In the genomic region with DNA sequence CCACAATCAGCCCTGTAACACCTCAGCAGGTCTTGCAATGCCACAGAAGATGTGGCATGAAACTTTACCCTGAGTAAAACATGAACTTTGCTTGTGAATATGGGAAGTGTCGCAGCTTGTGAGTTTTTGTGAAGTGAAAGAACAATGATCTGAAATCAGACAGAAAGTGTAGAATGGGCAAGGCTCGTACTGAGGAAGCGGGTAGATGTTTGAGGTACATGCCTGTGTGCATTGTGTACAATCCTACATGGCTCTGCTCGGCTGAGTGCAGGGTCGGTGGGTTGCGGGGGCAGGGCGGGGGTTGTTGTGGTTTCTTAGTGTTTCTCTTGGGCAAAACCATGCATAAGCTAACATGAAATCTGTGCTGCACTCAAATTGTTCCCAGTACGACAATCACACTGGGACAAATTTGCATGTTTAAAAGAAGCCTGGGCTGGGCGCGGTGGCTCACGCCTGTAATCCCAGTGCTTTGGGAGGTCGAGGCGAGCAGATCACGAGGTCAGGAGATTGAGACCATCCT, we compare ENCODE assay signal across 32 cellular contexts. TPM values are rescaled to one million over a fixed set of nuclear protein-coding genes. Genes with fewer than 3 reads are reported as not detected.
"Had no signal": no experiment of that assay in that cellular context is flagged by ENCODE, and none has a peak within 500 bp of the region (broad histone marks: within the 10 kb centered on the region; RNA-seq: fewer than 3 reads in every experiment).

No MANE protein-coding gene starts in this region.

- H3K9ac ChIP-seq: neural progenitor cell had no signal

- H2AFZ ChIP-seq: hepatocyte, neural progenitor cell had no signal

- H3K27ac ChIP-seq: gastrocnemius medialis, heart left ventricle, hepatocyte, left lung, neural progenitor cell, prostate gland, right atrium auricular region, thoracic aorta, tibial nerve, upper lobe of right lung, uterus had no signal

- H3K79me2 ChIP-seq: hepatocyte had no signal

- H3K9me3 ChIP-seq: gastrocnemius medialis, heart left ventricle, prostate gland, right atrium auricular region, thoracic aorta, upper lobe of right lung, uterus had no signal

- H3K4me3 ChIP-seq: gastrocnemius medialis, heart left ventricle, hepatocyte, left lung, neural progenitor cell, prostate gland, right atrium auricular region, smooth muscle cell, thoracic aorta, tibial nerve, upper lobe of right lung, uterus had no signal

- H3K4me2 ChIP-seq: hepatocyte, neural progenitor cell, smooth muscle cell had no signal

- H3K36me3 ChIP-seq: gastrocnemius medialis, heart left ventricle, left lung, neural progenitor cell, prostate gland, right atrium auricular region, thoracic aorta, tibial nerve, upper lobe of right lung, uterus had no signal

- H3K27me3 ChIP-seq: gastrocnemius medialis, heart left ventricle, hepatocyte, neural progenitor cell, right atrium auricular region, tibial nerve, upper lobe of right lung, uterus had no signal

- H3K27ac Mint-ChIP-seq: naive thymus-derived CD4-positive, alpha-beta T cell; nephron; neural progenitor cell had no signal

- H3K36me3 Mint-ChIP-seq: neural progenitor cell had no signal

- ATAC-seq: gastrocnemius medialis; heart left ventricle; left cardiac atrium; left lung; naive thymus-derived CD4-positive, alpha-beta T cell; sciatic nerve; stimulated activated naive CD8-positive, alpha-beta T cell treated with anti-CD3 and anti-CD28 coated beads, Interleukin-15, Interleukin-2, amounts not matched to agents 100 U/mL and 50 U/mL, for 24 hours; upper lobe of right lung had no signal

- H3K4me1 ChIP-seq: gastrocnemius medialis, heart left ventricle, left lung, neural progenitor cell, prostate gland, right atrium auricular region, tibial nerve, upper lobe of right lung, uterus had no signal

- H3K4me1 Mint-ChIP-seq: naive thymus-derived CD4-positive, alpha-beta T cell; nephron; neural progenitor cell had no signal

- DNase-seq: cortex of kidney; foreskin fibroblast; gastrocnemius medialis; heart left ventricle; left cardiac atrium; left lung; mesenchymal stem cell; midbrain; naive thymus-derived CD4-positive, alpha-beta T cell; stimulated activated CD4-positive, alpha-beta T cell treated with anti-CD3 and anti-CD28 coated beads, Interleukin-12 subunit alpha, Interleukin-12 subunit beta, amount 100 ng/mL, for 4 hours; stimulated activated CD4-positive, alpha-beta T cell treated with anti-CD3 and anti-CD28 coated beads, Interleukin-1b, Interleukin-23, amount 100 ng/mL, for 48 hours; stimulated activated CD4-positive, alpha-beta T cell treated with anti-CD3 and anti-CD28 coated beads, Interleukin-4, amount 100 ng/mL, for 1 hour; stimulated activated CD8-positive, alpha-beta memory T cell treated with anti-CD3 and anti-CD28 coated beads, Interleukin-4, amount 100 ng/mL, for 48 hours; stimulated activated naive CD8-positive, alpha-beta T cell treated with anti-CD3 and anti-CD28 coated beads, Interleukin-15, Interleukin-2, amounts not matched to agents 100 U/mL and 50 U/mL, for 24 hours; upper lobe of right lung; uterus had no signal

- H3K4me3 Mint-ChIP-seq: naive thymus-derived CD4-positive, alpha-beta T cell; nephron; neural progenitor cell had no signal

RNA-seq across cellular contexts. Expression of a gene that starts 1.1 kb away (rescaled TPM):
- total RNA-seq: dermis microvascular lymphatic vessel endothelial cell; gastrocnemius medialis; heart left ventricle; hepatocyte; kidney epithelial cell; left cardiac atrium; left lung; lung microvascular endothelial cell; mucosa of gallbladder; naive thymus-derived CD4-positive, alpha-beta T cell; osteoblast; prostate gland; right atrium auricular region; sciatic nerve; smooth muscle cell; thoracic aorta; tibial nerve; upper lobe of right lung; uterus had no signal
- polyA plus RNA-seq: esophagus; heart left ventricle; hepatocyte; naive thymus-derived CD4-positive, alpha-beta T cell; smooth muscle cell had no signal

RNA-seq across cellular contexts. Expression of a gene that starts 16.6 kb away (rescaled TPM):
- total RNA-seq: dermis microvascular lymphatic vessel endothelial cell; gastrocnemius medialis; heart left ventricle; hepatocyte; kidney epithelial cell; left cardiac atrium; left lung; lower leg skin; lung microvascular endothelial cell; mucosa of gallbladder; naive thymus-derived CD4-positive, alpha-beta T cell; osteoblast; right atrium auricular region; sciatic nerve; smooth muscle cell; thoracic aorta; tibial nerve; upper lobe of right lung; uterus had no signal
- polyA plus RNA-seq: esophagus; heart left ventricle; hepatocyte; naive thymus-derived CD4-positive, alpha-beta T cell; smooth muscle cell had no signal

RNA-seq across cellular contexts. Expression of a gene that starts 55.5 kb away (rescaled TPM):
- total RNA-seq: dermis microvascular lymphatic vessel endothelial cell; gastrocnemius medialis; heart left ventricle; hepatocyte; kidney epithelial cell; left cardiac atrium; left lung; lower leg skin; lung microvascular endothelial cell; mucosa of gallbladder; naive thymus-derived CD4-positive, alpha-beta T cell; osteoblast; right atrium auricular region; sciatic nerve; smooth muscle cell; thoracic aorta; tibial nerve; upper lobe of right lung had no signal
- polyA plus RNA-seq: esophagus; heart left ventricle; hepatocyte; naive thymus-derived CD4-positive, alpha-beta T cell; smooth muscle cell had no signal
